Comparison of ENCODE assay signal across 8 cellular contexts in genomic region chr16:1613240-1613639, GRCh38. TPM values are rescaled to one million over a fixed set of nuclear protein-coding genes. Genes with fewer than 3 reads are reported as not detected.
A peak's percentile ranks its signal among the peaks of the same experiment; 100 is the strongest.
DNase-seq lines count a peak whose midpoint lies in the region; ATAC-seq, FAIRE-seq and TF ChIP-seq lines count a peak whose summit lies in the region.

No MANE protein-coding gene starts in this region.

- H3K4me3 ChIP-seq in GM23338, result peak overlapping the region; percentile 83
- H3K4me3 ChIP-seq in small intestine (ENCODE audit: low read depth in 1 of 2, low read length in 2 of 2), result peak overlapping the region; percentile 86 to 90

- peak overlapping the region; percentile 96 for H3K4me2 ChIP-seq in GM23338

- H3K36me3 ChIP-seq in GM23338 (ENCODE audit: insufficient read depth), result 0 out of 2 replicates have a peak, but pooled peaks cover 7% of the 10 kb centered on the region
- H3K36me3 ChIP-seq in small intestine (ENCODE audit: control insufficient read depth in 2 of 2, insufficient read depth in 2 of 2, low read length in 2 of 2), result peaks cover 0 to 3% of the 10 kb centered on the region in 2 donors

- H3K27ac ChIP-seq in GM23338 (ENCODE audit: low read depth) (no peak overlapping the region), small intestine (ENCODE audit: low read depth in 1 of 2, low read length in 1 of 2) (peak overlapping the region in 1 of 2 donors; percentile 67)

- no peak overlapping the region for H2AFZ ChIP-seq in GM23338

- peaks cover 25% of the 10 kb centered on the region for H3K4me1 Mint-ChIP-seq in GM23338
- peaks cover 42% of the 10 kb centered on the region for H3K4me1 Mint-ChIP-seq in activated B cell treated with CpG ODN at 0.5 μM for 24 hours
- H3K4me1 Mint-ChIP-seq in glutamatergic neuron (ENCODE audit: low read depth, unreplicated experiment), result peaks cover 38% of the 10 kb centered on the region

- H3K27me3 Mint-ChIP-seq in GM23338 (ENCODE audit: insufficient read depth, low read depth, poor library complexity), result peaks cover 29% of the 10 kb centered on the region
- H3K27me3 Mint-ChIP-seq in activated B cell treated with CpG ODN at 0.5 μM for 24 hours, result peaks cover 8% of the 10 kb centered on the region
- peaks cover 18% of the 10 kb centered on the region for H3K27me3 Mint-ChIP-seq in glutamatergic neuron (ENCODE audit: unreplicated experiment)

- TF ChIP-seq CTCF in GM23338 (conservative IDR thresholded peaks at IDR 0.05; ENCODE audit: low read depth in 2 of 2) (no peak), activated B cell treated with CpG ODN at 0.5 μM for 24 hours (IDR thresholded peaks at IDR 0.05) (no peak), glutamatergic neuron (IDR thresholded peaks at IDR 0.05; ENCODE audit: partially characterized antibody, unreplicated experiment) (no peak)

- H3K9me3 ChIP-seq in small intestine (ENCODE audit: control insufficient read depth, low read depth), result no peaks in the 10 kb centered on the region

- no peak for ATAC-seq in GM23338
- no peak for ATAC-seq in activated B cell treated with CpG ODN at 0.5 μM for 24 hours (ENCODE audit: low read depth)
- no peak for ATAC-seq in HG02642 (IDR thresholded peaks at IDR 0.05; ENCODE audit: poor library complexity, unreplicated experiment)

- peaks cover 19% of the 10 kb centered on the region for H3K36me3 Mint-ChIP-seq in GM23338 (ENCODE audit: low read depth)
- H3K36me3 Mint-ChIP-seq in activated B cell treated with CpG ODN at 0.5 μM for 24 hours (ENCODE audit: low read depth), result peaks cover 27% of the 10 kb centered on the region
- H3K36me3 Mint-ChIP-seq in glutamatergic neuron (ENCODE audit: unreplicated experiment), result no peaks in the 10 kb centered on the region

- H3K4me1 ChIP-seq in GM23338 (ENCODE audit: insufficient read depth) (peaks cover 25% of the 10 kb centered on the region), small intestine (ENCODE audit: control insufficient read depth in 2 of 2, insufficient read depth in 1 of 2, low read depth in 1 of 2, low read length in 1 of 2) (peaks cover 4 to 6% of the 10 kb centered on the region in 2 donors)

- H3K9me2 ChIP-seq in GM23338 (ENCODE audit: insufficient read depth), result no peaks in the 10 kb centered on the region; the same call in 1 of the 2 replicates

- FAIRE-seq in small intestine (lab: Jason Lieb, UNC), result no peak

- POLR2A ChIA-PET in activated B cell treated with CpG ODN at 0.5 μM for 24 hours (lab: Charles Lee), result interaction anchor here (0.6 to 1.4 kb wide), 3 partner anchors 65 to 735 kb away, joined by 3 to 5 read pairs (median 4); partner anchors contain the start of genes JPT2 and MAPK8IP3

- DNase-seq in 8988T, result peak; percentile 29
- peak; percentile 32 for DNase-seq in GM23338 (ENCODE audit: low spot score)
- no peak for DNase-seq in activated B cell treated with CpG ODN at 0.5 μM for 24 hours
- DNase-seq in glutamatergic neuron, result no peak
- no peak for DNase-seq in small intestine
- DNase-seq in NCI-H1930 (lab: John Stamatoyannopoulos, UW), result no peak
- no peak for DNase-seq in occipital lobe (lab: John Stamatoyannopoulos, UW)

- peaks cover 5% of the 10 kb centered on the region; the same call in 2 of the 3 replicates for H3K9me3 Mint-ChIP-seq in GM23338
- no peaks in the 10 kb centered on the region for H3K9me3 Mint-ChIP-seq in activated B cell treated with CpG ODN at 0.5 μM for 24 hours
- H3K9me3 Mint-ChIP-seq in glutamatergic neuron (ENCODE audit: unreplicated experiment), result peaks cover 12% of the 10 kb centered on the region

- H3K79me2 ChIP-seq in GM23338 (replicated peaks; ENCODE audit: insufficient read depth), result peaks cover 56% of the 10 kb centered on the region

- H3K4me3 Mint-ChIP-seq in GM23338, result peak overlapping the region; percentile 88
- H3K4me3 Mint-ChIP-seq in activated B cell treated with CpG ODN at 0.5 μM for 24 hours, result peak overlapping the region; percentile 84
- peak overlapping the region; percentile 91 for H3K4me3 Mint-ChIP-seq in glutamatergic neuron (ENCODE audit: unreplicated experiment)

- 1% methylated on average over 19 of the region's 19 CpGs for WGBS in small intestine, 3 donors

- CTCF ChIA-PET in activated B cell treated with CpG ODN at 0.5 μM for 24 hours (lab: Charles Lee), result no interaction called here

- 0 out of 2 replicates have a peak overlapping the region, but pooled peaks have one; percentile 18 for H3K27ac Mint-ChIP-seq in GM23338
- peak overlapping the region; percentile 61 for H3K27ac Mint-ChIP-seq in activated B cell treated with CpG ODN at 0.5 μM for 24 hours
- H3K27ac Mint-ChIP-seq in glutamatergic neuron (ENCODE audit: unreplicated experiment), result peak overlapping the region; percentile 55

- H3K27me3 ChIP-seq in GM23338 (ENCODE audit: insufficient read depth) (peaks cover 12% of the 10 kb centered on the region), small intestine (ENCODE audit: control insufficient read depth in 2 of 2, insufficient read depth in 2 of 2, low read length in 2 of 2) (no peaks in the 10 kb centered on the region)

- intact Hi-C loops in activated B cell treated with CpG ODN at 0.5 μM for 24 hours (cut with micrococcal nuclease), result loop anchor here (2.0 to 10.0 kb wide), 11 partner anchors 34 to 1086 kb away; partner anchors contain the start of genes CAPN15, FAHD1, HAGH and LMF1

- peaks cover 23% of the 10 kb centered on the region; the same call in 1 of the 2 replicates for H3F3A ChIP-seq in GM23338 (replicated peaks; ENCODE audit: low read depth)

- H4K20me1 ChIP-seq in GM23338 (replicated peaks; ENCODE audit: insufficient read depth), result peaks cover 10% of the 10 kb centered on the region

TF ChIP-seq in GM23338, 12 proteins besides CTCF, POLR2A, EP300 and RAD21 (continues in another document):
- no peak for TF ChIP-seq ZNF114 (CRISPR knock-in tag; IDR thresholded peaks at IDR 0.05)
- no peak for TF ChIP-seq STAT1 (IDR thresholded peaks at IDR 0.05; ENCODE audit: unreplicated experiment)
- no peak for TF ChIP-seq JUNB (IDR thresholded peaks at IDR 0.05; ENCODE audit: unreplicated experiment)
- no peak for TF ChIP-seq POLR2AphosphoS5 (IDR thresholded peaks at IDR 0.05; ENCODE audit: low read depth)
- no peak for TF ChIP-seq REST (IDR thresholded peaks at IDR 0.05; ENCODE audit: unreplicated experiment)
- TF ChIP-seq ETS1 (IDR thresholded peaks at IDR 0.05), result no peak
- no peak for TF ChIP-seq CREB1 (CRISPR knock-in tag; IDR thresholded peaks at IDR 0.05; ENCODE audit: low read depth)
- TF ChIP-seq ZNF331 (CRISPR knock-in tag; IDR thresholded peaks at IDR 0.05; ENCODE audit: low read depth), result no peak

RNA-seq across cellular contexts. Expression of gene CRAMP1, which starts 1.1 kb away (rescaled TPM):
- total RNA-seq in GM23338 (2014; rRNA removed; shearing (Covaris generic)), result 16.7 and 17.9 TPM in 2 replicates
- polyA plus RNA-seq in GM23338 (2016; fragmentation: Nextera tagmentation; extraction: Ambion mirVana), result 3.4 TPM in 2 replicates
- 16.9 and 22.4 TPM in 2 replicates for total RNA-seq in activated B cell treated with CpG ODN at 0.5 μM for 24 hours
- 52.4 TPM for total RNA-seq in glutamatergic neuron (ENCODE audit: unreplicated experiment)
- polyA plus RNA-seq in small intestine, result 1 to 10 TPM; 2.4 to 9.9 (median 6.7) TPM
- total RNA-seq in occipital lobe, result 8.0 TPM

RNA-seq across cellular contexts. Expression of gene IFT140, which starts 1.4 kb away (rescaled TPM):
- 15.0 and 28.7 TPM in 2 replicates for total RNA-seq in GM23338 (2014; rRNA removed; shearing (Covaris generic))
- 3.8 and 4.8 TPM in 2 replicates for polyA plus RNA-seq in GM23338 (2016; fragmentation: Nextera tagmentation; extraction: Ambion mirVana)
- total RNA-seq in activated B cell treated with CpG ODN at 0.5 μM for 24 hours, result 9.8 and 11.1 TPM in 2 replicates
- total RNA-seq in glutamatergic neuron (ENCODE audit: unreplicated experiment), result 33.4 TPM
- 1 to 10 TPM; 2.2 to 6.7 (median 2.9) TPM for polyA plus RNA-seq in small intestine
- 51.0 TPM for total RNA-seq in occipital lobe

Comparison
In these comparisons a context has a peak if more than half of its experiments do, and no peak if none do; other contexts are left out.
1. DNase-seq: peak in 8988T (single experiment) and GM23338 (single experiment); none in activated B cell treated with CpG ODN at 0.5 μM for 24 hours (single experiment), glutamatergic neuron (single experiment), small intestine (single experiment), NCI-H1930 (0 of 2) and occipital lobe (single experiment).
2. Peak in every context shown above with its lines, with median percentiles within 50 percentile points of each other: H3K27ac Mint-ChIP-seq and H3K4me3 Mint-ChIP-seq.